Comparison of ENCODE assay signal across 23 cellular contexts in genomic region chr11:42772886-42773285, GRCh38.
A peak's percentile ranks its signal among the peaks of the same experiment; 100 is the strongest.
DNase-seq lines count a peak whose midpoint lies in the region; ATAC-seq and TF ChIP-seq lines count a peak whose summit lies in the region.
"Had no signal": no experiment of that assay in that cellular context is flagged by ENCODE, and none has a peak within 500 bp of the region (broad histone marks: within the 10 kb centered on the region; RNA-seq: fewer than 3 reads in every experiment).

No MANE protein-coding gene starts in this region.

- peak; percentile 47 for ATAC-seq in GM21786 (IDR thresholded peaks at IDR 0.05; ENCODE audit: unreplicated experiment)
- ATAC-seq in naive thymus-derived CD4-positive, alpha-beta T cell, result no peak
- no peak for ATAC-seq in HG03175 (IDR thresholded peaks at IDR 0.05; ENCODE audit: unreplicated experiment)

- peaks cover 0 to 12% (median 3%) of the 10 kb centered on the region in 11 donors for H3K9me3 Mint-ChIP-seq in naive thymus-derived CD4-positive, alpha-beta T cell

- no peak overlapping the region for H3K27ac Mint-ChIP-seq in naive thymus-derived CD4-positive, alpha-beta T cell
- H3K27ac Mint-ChIP-seq: HFFc6, IgD-negative memory B cell had no signal

- H3K4me2 ChIP-seq in PC-9 (no peak overlapping the region), hepatocyte (no peak overlapping the region), OCI-LY7 (ENCODE audit: low read length) (no peak overlapping the region)
- H3K4me2 ChIP-seq: BLaER1 had no signal

- H4K20me1 ChIP-seq in PC-9 (ENCODE audit: insufficient read depth) (no peaks in the 10 kb centered on the region), hepatocyte (ENCODE audit: insufficient read depth, poor library complexity, severe bottlenecking) (no peaks in the 10 kb centered on the region), OCI-LY7 (ENCODE audit: insufficient read depth, low read length) (no peaks in the 10 kb centered on the region)
- H4K20me1 ChIP-seq: BLaER1 had no signal

- H3K4me1 ChIP-seq in PC-9 (replicated peaks; ENCODE audit: insufficient read depth) (no peaks in the 10 kb centered on the region), hepatocyte (ENCODE audit: insufficient read depth) (peaks cover 3% of the 10 kb centered on the region), OCI-LY7 (ENCODE audit: insufficient read depth, low read length, poor library complexity, severe bottlenecking) (no peaks in the 10 kb centered on the region)
- H3K4me1 ChIP-seq in naive thymus-derived CD4-positive, alpha-beta T cell (ENCODE audit: control insufficient read depth in 2 of 2, insufficient read depth in 2 of 2, low read length in 2 of 2), result no peaks in the 10 kb centered on the region
- H3K4me1 ChIP-seq: HAP-1, Peyer's patch had no signal

- CTCF ChIA-PET in PC-9 (lab: Charles Lee) (no interaction called here), OCI-LY7 (lab: Charles Lee; ENCODE audit: unreplicated experiment) (no interaction called here)
- CTCF ChIA-PET in naive thymus-derived CD4-positive, alpha-beta T cell (lab: Charles Lee), result no interaction called here

- no peaks in the 10 kb centered on the region for H3K4me1 Mint-ChIP-seq in naive thymus-derived CD4-positive, alpha-beta T cell
- H3K4me1 Mint-ChIP-seq: CD4-positive, CD25-positive, alpha-beta regulatory T cell; IgD-negative memory B cell had no signal

- H3K4me3 ChIP-seq in PC-9 (no peak overlapping the region), hepatocyte (no peak overlapping the region), OCI-LY7 (ENCODE audit: low read depth, low read length, poor library complexity, severe bottlenecking) (no peak overlapping the region)
- no peak overlapping the region for H3K4me3 ChIP-seq in naive thymus-derived CD4-positive, alpha-beta T cell (ENCODE audit: low read length)
- H3K4me3 ChIP-seq: BLaER1, GM23248, HAP-1, Peyer's patch had no signal

- H3K36me3 ChIP-seq in PC-9 (ENCODE audit: low read depth) (no peaks in the 10 kb centered on the region), hepatocyte (replicated peaks; ENCODE audit: insufficient read depth, low read depth) (no peaks in the 10 kb centered on the region), OCI-LY7 (ENCODE audit: insufficient read depth, low read length) (no peaks in the 10 kb centered on the region)
- H3K36me3 ChIP-seq in naive thymus-derived CD4-positive, alpha-beta T cell (ENCODE audit: control insufficient read depth in 2 of 3, insufficient read depth in 3 of 3, low read length in 3 of 3), result no peaks in the 10 kb centered on the region
- H3K36me3 ChIP-seq: BLaER1, HAP-1, Peyer's patch had no signal

- no peak overlapping the region for H3K27ac ChIP-seq in PC-9
- no peak overlapping the region for H3K27ac ChIP-seq in hepatocyte
- no peak overlapping the region for H3K27ac ChIP-seq in naive thymus-derived CD4-positive, alpha-beta T cell (ENCODE audit: low read depth, low read length)
- no peak overlapping the region for H3K27ac ChIP-seq in OCI-LY7 (ENCODE audit: low read depth, low read length, poor library complexity, severe bottlenecking)
- H3K27ac ChIP-seq: BLaER1, GM23248, HL-60, Peyer's patch had no signal

- POLR2A ChIA-PET in PC-9 (lab: Charles Lee; ENCODE audit: unreplicated experiment), result no interaction called here
- POLR2A ChIA-PET in naive thymus-derived CD4-positive, alpha-beta T cell (lab: Charles Lee), result no interaction called here
- POLR2A ChIA-PET in OCI-LY7 (lab: Charles Lee), result interaction anchor here (0.5 to 0.7 kb wide), 2 partner anchors 15 to 505 kb away, joined by 3 read pairs; no protein-coding TSS in a partner anchor

- BruUV-seq in PC-9 (replicated peaks; lab: Mats Ljungman, UMichigan), result no TSS peak
- no TSS peak for BruUV-seq in OCI-LY7 (replicated peaks; lab: Mats Ljungman, UMichigan)

- 33% methylated on average over 5 of the region's 5 CpGs for WGBS in hepatocyte (ENCODE audit: low lambda C conversion rate, missing lambda C conversion rate)

- H3K9me2 ChIP-seq in PC-9 (ENCODE audit: insufficient read depth), result no peaks in the 10 kb centered on the region
- no peaks in the 10 kb centered on the region for H3K9me2 ChIP-seq in hepatocyte (replicated peaks; ENCODE audit: insufficient read depth)
- no peaks in the 10 kb centered on the region for H3K9me2 ChIP-seq in OCI-LY7 (ENCODE audit: insufficient read depth, low read length)

- H2AFZ ChIP-seq in PC-9 (0 out of 2 replicates have a peak overlapping the region, but pooled peaks have one; percentile 36), hepatocyte (peak overlapping the region; percentile 32), OCI-LY7 (ENCODE audit: low read length) (no peak overlapping the region)
- H2AFZ ChIP-seq: GM23248 had no signal

- peak; percentile 2 for DNase-seq in ELF-1 (ENCODE audit: low read depth, low spot score)
- DNase-seq in PC-9, result no peak
- DNase-seq in hepatocyte (ENCODE audit: low spot score), result no peak
- DNase-seq in NK-92 (lab: John Stamatoyannopoulos, UW; ENCODE audit: unreplicated experiment), result no peak
- no peak for DNase-seq in naive thymus-derived CD4-positive, alpha-beta T cell
- DNase-seq in OCI-LY7 (ENCODE audit: low spot score), result no peak
- DNase-seq: CD4-positive, CD25-positive, alpha-beta regulatory T cell; GM23248; HFFc6; NCI-H1092 treated with DMSO at 0.1 percent for 48 hours; NCI-H1436 treated with DMSO at 0.1 percent for 48 hours; NCI-H187 treated with DMSO at 0.1 percent for 48 hours; NCI-H524; NCI-H774; Peyer's patch; SHP77 treated with DMSO at 0.1 percent for 48 hours; T-helper 1 cell had no signal

- no peaks in the 10 kb centered on the region for H3K9me3 ChIP-seq in PC-9 (ENCODE audit: insufficient read depth, low read depth)
- H3K9me3 ChIP-seq in hepatocyte (ENCODE audit: low read depth), result no peaks in the 10 kb centered on the region
- no peaks in the 10 kb centered on the region for H3K9me3 ChIP-seq in naive thymus-derived CD4-positive, alpha-beta T cell (ENCODE audit: control insufficient read depth in 2 of 3, low read length in 3 of 3)
- H3K9me3 ChIP-seq in OCI-LY7 (ENCODE audit: low read length), result no peaks in the 10 kb centered on the region
- H3K9me3 ChIP-seq: BLaER1, HAP-1, Peyer's patch had no signal

- H3K4me3 Mint-ChIP-seq in naive thymus-derived CD4-positive, alpha-beta T cell, result no peak overlapping the region
- H3K4me3 Mint-ChIP-seq: CD4-positive, CD25-positive, alpha-beta regulatory T cell; HFFc6 had no signal

- H3K36me3 Mint-ChIP-seq in naive thymus-derived CD4-positive, alpha-beta T cell, result no peaks in the 10 kb centered on the region
- H3K36me3 Mint-ChIP-seq: CD4-positive, CD25-positive, alpha-beta regulatory T cell; IgD-negative memory B cell had no signal

- intact Hi-C loops in PC-9 (cut with micrococcal nuclease; ENCODE audit: unreplicated experiment), result loop anchor here (5.0 kb wide), 1 partner anchor 644 kb away; no protein-coding TSS in a partner anchor
- intact Hi-C loops in naive thymus-derived CD4-positive, alpha-beta T cell (cut with micrococcal nuclease), result loop anchor here in 1 of 2 donors (5.0 kb wide), 1 partner anchor 509 kb away; no protein-coding TSS in a partner anchor
- intact Hi-C loops in OCI-LY7 (cut with micrococcal nuclease; ENCODE audit: unreplicated experiment), result no loop called here

- TF ChIP-seq CTCF in PC-9 (conservative IDR thresholded peaks at IDR 0.05) (no peak), hepatocyte (IDR thresholded peaks at IDR 0.05; ENCODE audit: poor library complexity) (no peak), OCI-LY7 (conservative IDR thresholded peaks at IDR 0.05; ENCODE audit: low read length) (no peak)

- no peaks in the 10 kb centered on the region for H3K27me3 Mint-ChIP-seq in naive thymus-derived CD4-positive, alpha-beta T cell
- H3K27me3 Mint-ChIP-seq: CD4-positive, CD25-positive, alpha-beta regulatory T cell; IgD-negative memory B cell had no signal

- H3K27me3 ChIP-seq in PC-9 (ENCODE audit: insufficient read depth, low read depth) (no peaks in the 10 kb centered on the region), hepatocyte (no peaks in the 10 kb centered on the region)
- H3K27me3 ChIP-seq in naive thymus-derived CD4-positive, alpha-beta T cell (ENCODE audit: control insufficient read depth in 2 of 2, insufficient read depth in 2 of 2, low read length in 2 of 2), result no peaks in the 10 kb centered on the region
- H3K27me3 ChIP-seq: BLaER1, Peyer's patch had no signal

- no peaks in the 10 kb centered on the region for H3F3A ChIP-seq in PC-9 (ENCODE audit: insufficient read depth, low read depth)

- no peaks in the 10 kb centered on the region for H3K79me2 ChIP-seq in PC-9 (ENCODE audit: low read depth)
- no peaks in the 10 kb centered on the region for H3K79me2 ChIP-seq in hepatocyte
- no peaks in the 10 kb centered on the region for H3K79me2 ChIP-seq in OCI-LY7 (ENCODE audit: insufficient read depth, low read depth, low read length)
